1 cellular context compared by ENCODE assay signal in the genomic region with DNA sequence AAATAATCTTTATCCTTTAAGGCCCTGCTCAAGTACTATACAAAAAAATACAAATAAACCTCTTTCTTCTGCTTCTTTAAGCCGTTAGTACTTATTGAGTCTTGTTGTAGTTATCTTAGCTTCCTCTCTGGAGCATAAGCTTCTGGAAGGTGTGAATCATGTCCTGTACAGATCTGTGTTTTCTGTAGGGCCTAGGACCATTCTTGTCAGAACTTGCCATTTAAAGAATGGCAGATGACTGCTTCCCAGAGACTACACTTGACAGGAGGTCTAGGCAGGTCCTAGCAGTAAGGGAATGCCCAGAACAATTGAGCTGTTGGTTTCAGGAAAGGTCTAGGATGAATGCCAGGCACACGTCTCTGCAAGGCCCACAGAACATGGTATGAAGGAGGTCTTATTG.
A peak's percentile ranks its signal among the peaks of the same experiment; 100 is the strongest.
TF ChIP-seq lines count a peak whose summit lies in the region.

No MANE protein-coding gene starts in this region.

TF ChIP-seq in endothelial cell of umbilical vein, 7 proteins besides CTCF, POLR2A, EP300 and RAD21 (continued from another document):
- TF ChIP-seq JUN (IDR thresholded peaks at IDR 0.05; ENCODE audit: borderline replicate concordance, insufficient read depth, insufficient read length, low read depth) (peak; percentile 65), GATA2 (IDR thresholded peaks at IDR 0.05; ENCODE audit: insufficient read depth, insufficient read length, low read depth, low read length) (no peak), POLR2AphosphoS5 (IDR thresholded peaks at IDR 0.05; ENCODE audit: insufficient read depth, low read depth, low read length) (peak; percentile 28)
